In the genomic region with DNA sequence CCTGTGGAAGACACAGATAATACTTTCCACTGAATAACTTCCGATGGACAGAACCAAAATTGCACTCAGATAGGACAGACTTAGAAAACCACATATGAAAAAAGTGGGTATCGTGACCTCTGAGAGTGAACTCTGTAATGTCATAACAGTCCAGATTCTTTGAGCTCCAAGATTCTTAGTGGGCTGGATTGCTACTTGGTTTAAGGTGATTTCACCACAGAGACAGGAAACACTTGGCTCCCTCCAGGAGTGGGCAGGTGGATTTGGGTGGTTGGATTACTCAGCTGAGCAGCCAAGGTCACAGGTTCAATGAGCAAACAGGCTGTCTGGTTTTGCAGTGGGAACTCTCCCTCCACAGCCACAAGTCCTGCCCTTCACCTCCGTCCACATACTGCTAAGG, we compare ENCODE assay signal across 1 cellular context.
TF ChIP-seq lines count a peak whose summit lies in the region.

No MANE protein-coding gene starts in this region.

TF ChIP-seq in HepG2, 621 proteins besides CTCF, POLR2A, EP300 and RAD21 (continued from another document and continues in another):
- TF ChIP-seq, protein P1, sequence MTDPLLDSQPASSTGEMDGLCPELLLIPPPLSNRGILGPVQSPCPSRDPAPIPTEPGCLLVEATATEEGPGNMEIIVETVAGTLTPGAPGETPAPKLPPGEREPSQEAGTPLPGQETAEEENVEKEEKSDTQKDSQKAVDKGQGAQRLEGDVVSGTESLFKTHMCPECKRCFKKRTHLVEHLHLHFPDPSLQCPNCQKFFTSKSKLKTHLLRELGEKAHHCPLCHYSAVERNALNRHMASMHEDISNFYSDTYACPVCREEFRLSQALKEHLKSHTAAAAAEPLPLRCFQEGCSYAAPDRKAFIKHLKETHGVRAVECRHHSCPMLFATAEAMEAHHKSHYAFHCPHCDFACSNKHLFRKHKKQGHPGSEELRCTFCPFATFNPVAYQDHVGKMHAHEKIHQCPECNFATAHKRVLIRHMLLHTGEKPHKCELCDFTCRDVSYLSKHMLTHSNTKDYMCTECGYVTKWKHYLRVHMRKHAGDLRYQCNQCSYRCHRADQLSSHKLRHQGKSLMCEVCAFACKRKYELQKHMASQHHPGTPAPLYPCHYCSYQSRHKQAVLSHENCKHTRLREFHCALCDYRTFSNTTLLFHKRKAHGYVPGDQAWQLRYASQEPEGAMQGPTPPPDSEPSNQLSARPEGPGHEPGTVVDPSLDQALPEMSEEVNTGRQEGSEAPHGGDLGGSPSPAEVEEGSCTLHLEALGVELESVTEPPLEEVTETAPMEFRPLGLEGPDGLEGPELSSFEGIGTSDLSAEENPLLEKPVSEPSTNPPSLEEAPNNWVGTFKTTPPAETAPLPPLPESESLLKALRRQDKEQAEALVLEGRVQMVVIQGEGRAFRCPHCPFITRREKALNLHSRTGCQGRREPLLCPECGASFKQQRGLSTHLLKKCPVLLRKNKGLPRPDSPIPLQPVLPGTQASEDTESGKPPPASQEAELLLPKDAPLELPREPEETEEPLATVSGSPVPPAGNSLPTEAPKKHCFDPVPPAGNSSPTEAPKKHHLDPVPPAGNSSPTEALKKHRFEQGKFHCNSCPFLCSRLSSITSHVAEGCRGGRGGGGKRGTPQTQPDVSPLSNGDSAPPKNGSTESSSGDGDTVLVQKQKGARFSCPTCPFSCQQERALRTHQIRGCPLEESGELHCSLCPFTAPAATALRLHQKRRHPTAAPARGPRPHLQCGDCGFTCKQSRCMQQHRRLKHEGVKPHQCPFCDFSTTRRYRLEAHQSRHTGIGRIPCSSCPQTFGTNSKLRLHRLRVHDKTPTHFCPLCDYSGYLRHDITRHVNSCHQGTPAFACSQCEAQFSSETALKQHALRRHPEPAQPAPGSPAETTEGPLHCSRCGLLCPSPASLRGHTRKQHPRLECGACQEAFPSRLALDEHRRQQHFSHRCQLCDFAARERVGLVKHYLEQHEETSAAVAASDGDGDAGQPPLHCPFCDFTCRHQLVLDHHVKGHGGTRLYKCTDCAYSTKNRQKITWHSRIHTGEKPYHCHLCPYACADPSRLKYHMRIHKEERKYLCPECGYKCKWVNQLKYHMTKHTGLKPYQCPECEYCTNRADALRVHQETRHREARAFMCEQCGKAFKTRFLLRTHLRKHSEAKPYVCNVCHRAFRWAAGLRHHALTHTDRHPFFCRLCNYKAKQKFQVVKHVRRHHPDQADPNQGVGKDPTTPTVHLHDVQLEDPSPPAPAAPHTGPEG (CRISPR knock-in tag; IDR thresholded peaks at IDR 0.05), result no peak
- TF ChIP-seq PAWR (CRISPR knock-in tag; IDR thresholded peaks at IDR 0.05; ENCODE audit: borderline replicate concordance) (no peak), BCL6 (CRISPR knock-in tag; IDR thresholded peaks at IDR 0.05) (peak; percentile 66), ZNF205 (CRISPR knock-in tag; IDR thresholded peaks at IDR 0.05) (no peak), ZNF3 (CRISPR knock-in tag; IDR thresholded peaks at IDR 0.05) (no peak), ZNF331 (CRISPR knock-in tag; IDR thresholded peaks at IDR 0.05) (0 out of 2 replicates have a peak, but pooled peaks have one; percentile 18), HNRNPLL (IDR thresholded peaks at IDR 0.05; ENCODE audit: low read depth, low read length, poor library complexity, severe bottlenecking) (no peak), CBFB (CRISPR knock-in tag; IDR thresholded peaks at IDR 0.05) (no peak), ISX (CRISPR knock-in tag; conservative IDR thresholded peaks at IDR 0.05) (no peak), NCOA1 (CRISPR knock-in tag; IDR thresholded peaks at IDR 0.05) (no peak), HDAC1 (CRISPR knock-in tag; IDR thresholded peaks at IDR 0.05) (0 out of 2 replicates have a peak, but pooled peaks have one; percentile 34), ZNF282 (IDR thresholded peaks at IDR 0.05; ENCODE audit: partially characterized antibody) (no peak), TEAD3 (CRISPR knock-in tag; optimal IDR thresholded peaks at IDR 0.05; ENCODE audit: borderline replicate concordance) (peak; percentile 24), TCF7 (IDR thresholded peaks at IDR 0.05; ENCODE audit: low read depth) (no peak), ETV5 (CRISPR knock-in tag; IDR thresholded peaks at IDR 0.05; ENCODE audit: borderline replicate concordance) (peak; percentile 31; the same call in 1 of the 2 replicates), FOXJ3 (CRISPR knock-in tag; IDR thresholded peaks at IDR 0.05; ENCODE audit: borderline replicate concordance) (no peak), NFKBIZ (CRISPR knock-in tag; IDR thresholded peaks at IDR 0.05) (no peak), NFATC3 (CRISPR knock-in tag; IDR thresholded peaks at IDR 0.05) (no peak), ZNF350 (CRISPR knock-in tag; IDR thresholded peaks at IDR 0.05; ENCODE audit: borderline replicate concordance, low read depth) (no peak), NR2F2 (IDR thresholded peaks at IDR 0.05; ENCODE audit: borderline replicate concordance, low read depth) (no peak), RXRA (CRISPR knock-in tag; IDR thresholded peaks at IDR 0.05) (no peak), FOXA3 (CRISPR knock-in tag; IDR thresholded peaks at IDR 0.05) (0 out of 2 replicates have a peak, but pooled peaks have one; percentile 21), KLF6 (CRISPR knock-in tag; IDR thresholded peaks at IDR 0.05) (no peak), TBP (CRISPR knock-in tag; IDR thresholded peaks at IDR 0.05) (no peak), NR3C1 (CRISPR knock-in tag; IDR thresholded peaks at IDR 0.05) (no peak), NONO (IDR thresholded peaks at IDR 0.05) (no peak), NONO (CRISPR knock-in tag; conservative IDR thresholded peaks at IDR 0.05) (no peak), PRPF4 (IDR thresholded peaks at IDR 0.05; ENCODE audit: low read depth, low read length, poor library complexity, severe bottlenecking) (no peak), RARA (CRISPR knock-in tag; IDR thresholded peaks at IDR 0.05) (peak; percentile 59), ZNF839 (CRISPR knock-in tag; IDR thresholded peaks at IDR 0.05; ENCODE audit: borderline replicate concordance) (no peak), FOXA1 (IDR thresholded peaks at IDR 0.05) (no peak), FOXA1 (CRISPR knock-in tag; IDR thresholded peaks at IDR 0.05) (0 out of 2 replicates have a peak, but pooled peaks have one; percentile 15), ZEB1 (IDR thresholded peaks at IDR 0.05; ENCODE audit: insufficient replicate concordance, low read depth) (no peak), CHCHD3 (CRISPR knock-in tag; IDR thresholded peaks at IDR 0.05) (no peak)
- TF ChIP-seq, protein P2, sequence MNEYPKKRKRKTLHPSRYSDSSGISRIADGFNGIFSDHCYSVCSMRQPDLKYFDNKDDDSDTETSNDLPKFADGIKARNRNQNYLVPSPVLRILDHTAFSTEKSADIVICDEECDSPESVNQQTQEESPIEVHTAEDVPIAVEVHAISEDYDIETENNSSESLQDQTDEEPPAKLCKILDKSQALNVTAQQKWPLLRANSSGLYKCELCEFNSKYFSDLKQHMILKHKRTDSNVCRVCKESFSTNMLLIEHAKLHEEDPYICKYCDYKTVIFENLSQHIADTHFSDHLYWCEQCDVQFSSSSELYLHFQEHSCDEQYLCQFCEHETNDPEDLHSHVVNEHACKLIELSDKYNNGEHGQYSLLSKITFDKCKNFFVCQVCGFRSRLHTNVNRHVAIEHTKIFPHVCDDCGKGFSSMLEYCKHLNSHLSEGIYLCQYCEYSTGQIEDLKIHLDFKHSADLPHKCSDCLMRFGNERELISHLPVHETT (CRISPR knock-in tag; conservative IDR thresholded peaks at IDR 0.05), result no peak
- TF ChIP-seq, protein P3, sequence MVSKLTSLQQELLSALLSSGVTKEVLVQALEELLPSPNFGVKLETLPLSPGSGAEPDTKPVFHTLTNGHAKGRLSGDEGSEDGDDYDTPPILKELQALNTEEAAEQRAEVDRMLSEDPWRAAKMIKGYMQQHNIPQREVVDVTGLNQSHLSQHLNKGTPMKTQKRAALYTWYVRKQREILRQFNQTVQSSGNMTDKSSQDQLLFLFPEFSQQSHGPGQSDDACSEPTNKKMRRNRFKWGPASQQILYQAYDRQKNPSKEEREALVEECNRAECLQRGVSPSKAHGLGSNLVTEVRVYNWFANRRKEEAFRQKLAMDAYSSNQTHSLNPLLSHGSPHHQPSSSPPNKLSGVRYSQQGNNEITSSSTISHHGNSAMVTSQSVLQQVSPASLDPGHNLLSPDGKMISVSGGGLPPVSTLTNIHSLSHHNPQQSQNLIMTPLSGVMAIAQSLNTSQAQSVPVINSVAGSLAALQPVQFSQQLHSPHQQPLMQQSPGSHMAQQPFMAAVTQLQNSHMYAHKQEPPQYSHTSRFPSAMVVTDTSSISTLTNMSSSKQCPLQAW (CRISPR knock-in tag; IDR thresholded peaks at IDR 0.05), result 0 out of 2 replicates have a peak, but pooled peaks have one; percentile 22
- TF ChIP-seq, protein P4, sequence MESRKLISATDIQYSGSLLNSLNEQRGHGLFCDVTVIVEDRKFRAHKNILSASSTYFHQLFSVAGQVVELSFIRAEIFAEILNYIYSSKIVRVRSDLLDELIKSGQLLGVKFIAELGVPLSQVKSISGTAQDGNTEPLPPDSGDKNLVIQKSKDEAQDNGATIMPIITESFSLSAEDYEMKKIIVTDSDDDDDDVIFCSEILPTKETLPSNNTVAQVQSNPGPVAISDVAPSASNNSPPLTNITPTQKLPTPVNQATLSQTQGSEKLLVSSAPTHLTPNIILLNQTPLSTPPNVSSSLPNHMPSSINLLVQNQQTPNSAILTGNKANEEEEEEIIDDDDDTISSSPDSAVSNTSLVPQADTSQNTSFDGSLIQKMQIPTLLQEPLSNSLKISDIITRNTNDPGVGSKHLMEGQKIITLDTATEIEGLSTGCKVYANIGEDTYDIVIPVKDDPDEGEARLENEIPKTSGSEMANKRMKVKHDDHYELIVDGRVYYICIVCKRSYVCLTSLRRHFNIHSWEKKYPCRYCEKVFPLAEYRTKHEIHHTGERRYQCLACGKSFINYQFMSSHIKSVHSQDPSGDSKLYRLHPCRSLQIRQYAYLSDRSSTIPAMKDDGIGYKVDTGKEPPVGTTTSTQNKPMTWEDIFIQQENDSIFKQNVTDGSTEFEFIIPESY (CRISPR knock-in tag; IDR thresholded peaks at IDR 0.05), result no peak
- TF ChIP-seq, protein P5, sequence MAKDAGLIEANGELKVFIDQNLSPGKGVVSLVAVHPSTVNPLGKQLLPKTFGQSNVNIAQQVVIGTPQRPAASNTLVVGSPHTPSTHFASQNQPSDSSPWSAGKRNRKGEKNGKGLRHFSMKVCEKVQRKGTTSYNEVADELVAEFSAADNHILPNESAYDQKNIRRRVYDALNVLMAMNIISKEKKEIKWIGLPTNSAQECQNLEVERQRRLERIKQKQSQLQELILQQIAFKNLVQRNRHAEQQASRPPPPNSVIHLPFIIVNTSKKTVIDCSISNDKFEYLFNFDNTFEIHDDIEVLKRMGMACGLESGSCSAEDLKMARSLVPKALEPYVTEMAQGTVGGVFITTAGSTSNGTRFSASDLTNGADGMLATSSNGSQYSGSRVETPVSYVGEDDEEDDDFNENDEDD (CRISPR knock-in tag; IDR thresholded peaks at IDR 0.05; ENCODE audit: borderline replicate concordance), result no peak
- TF ChIP-seq, protein P6, sequence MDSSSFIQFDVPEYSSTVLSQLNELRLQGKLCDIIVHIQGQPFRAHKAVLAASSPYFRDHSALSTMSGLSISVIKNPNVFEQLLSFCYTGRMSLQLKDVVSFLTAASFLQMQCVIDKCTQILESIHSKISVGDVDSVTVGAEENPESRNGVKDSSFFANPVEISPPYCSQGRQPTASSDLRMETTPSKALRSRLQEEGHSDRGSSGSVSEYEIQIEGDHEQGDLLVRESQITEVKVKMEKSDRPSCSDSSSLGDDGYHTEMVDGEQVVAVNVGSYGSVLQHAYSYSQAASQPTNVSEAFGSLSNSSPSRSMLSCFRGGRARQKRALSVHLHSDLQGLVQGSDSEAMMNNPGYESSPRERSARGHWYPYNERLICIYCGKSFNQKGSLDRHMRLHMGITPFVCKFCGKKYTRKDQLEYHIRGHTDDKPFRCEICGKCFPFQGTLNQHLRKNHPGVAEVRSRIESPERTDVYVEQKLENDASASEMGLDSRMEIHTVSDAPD (CRISPR knock-in tag; IDR thresholded peaks at IDR 0.05), result no peak
- TF ChIP-seq, protein P7, sequence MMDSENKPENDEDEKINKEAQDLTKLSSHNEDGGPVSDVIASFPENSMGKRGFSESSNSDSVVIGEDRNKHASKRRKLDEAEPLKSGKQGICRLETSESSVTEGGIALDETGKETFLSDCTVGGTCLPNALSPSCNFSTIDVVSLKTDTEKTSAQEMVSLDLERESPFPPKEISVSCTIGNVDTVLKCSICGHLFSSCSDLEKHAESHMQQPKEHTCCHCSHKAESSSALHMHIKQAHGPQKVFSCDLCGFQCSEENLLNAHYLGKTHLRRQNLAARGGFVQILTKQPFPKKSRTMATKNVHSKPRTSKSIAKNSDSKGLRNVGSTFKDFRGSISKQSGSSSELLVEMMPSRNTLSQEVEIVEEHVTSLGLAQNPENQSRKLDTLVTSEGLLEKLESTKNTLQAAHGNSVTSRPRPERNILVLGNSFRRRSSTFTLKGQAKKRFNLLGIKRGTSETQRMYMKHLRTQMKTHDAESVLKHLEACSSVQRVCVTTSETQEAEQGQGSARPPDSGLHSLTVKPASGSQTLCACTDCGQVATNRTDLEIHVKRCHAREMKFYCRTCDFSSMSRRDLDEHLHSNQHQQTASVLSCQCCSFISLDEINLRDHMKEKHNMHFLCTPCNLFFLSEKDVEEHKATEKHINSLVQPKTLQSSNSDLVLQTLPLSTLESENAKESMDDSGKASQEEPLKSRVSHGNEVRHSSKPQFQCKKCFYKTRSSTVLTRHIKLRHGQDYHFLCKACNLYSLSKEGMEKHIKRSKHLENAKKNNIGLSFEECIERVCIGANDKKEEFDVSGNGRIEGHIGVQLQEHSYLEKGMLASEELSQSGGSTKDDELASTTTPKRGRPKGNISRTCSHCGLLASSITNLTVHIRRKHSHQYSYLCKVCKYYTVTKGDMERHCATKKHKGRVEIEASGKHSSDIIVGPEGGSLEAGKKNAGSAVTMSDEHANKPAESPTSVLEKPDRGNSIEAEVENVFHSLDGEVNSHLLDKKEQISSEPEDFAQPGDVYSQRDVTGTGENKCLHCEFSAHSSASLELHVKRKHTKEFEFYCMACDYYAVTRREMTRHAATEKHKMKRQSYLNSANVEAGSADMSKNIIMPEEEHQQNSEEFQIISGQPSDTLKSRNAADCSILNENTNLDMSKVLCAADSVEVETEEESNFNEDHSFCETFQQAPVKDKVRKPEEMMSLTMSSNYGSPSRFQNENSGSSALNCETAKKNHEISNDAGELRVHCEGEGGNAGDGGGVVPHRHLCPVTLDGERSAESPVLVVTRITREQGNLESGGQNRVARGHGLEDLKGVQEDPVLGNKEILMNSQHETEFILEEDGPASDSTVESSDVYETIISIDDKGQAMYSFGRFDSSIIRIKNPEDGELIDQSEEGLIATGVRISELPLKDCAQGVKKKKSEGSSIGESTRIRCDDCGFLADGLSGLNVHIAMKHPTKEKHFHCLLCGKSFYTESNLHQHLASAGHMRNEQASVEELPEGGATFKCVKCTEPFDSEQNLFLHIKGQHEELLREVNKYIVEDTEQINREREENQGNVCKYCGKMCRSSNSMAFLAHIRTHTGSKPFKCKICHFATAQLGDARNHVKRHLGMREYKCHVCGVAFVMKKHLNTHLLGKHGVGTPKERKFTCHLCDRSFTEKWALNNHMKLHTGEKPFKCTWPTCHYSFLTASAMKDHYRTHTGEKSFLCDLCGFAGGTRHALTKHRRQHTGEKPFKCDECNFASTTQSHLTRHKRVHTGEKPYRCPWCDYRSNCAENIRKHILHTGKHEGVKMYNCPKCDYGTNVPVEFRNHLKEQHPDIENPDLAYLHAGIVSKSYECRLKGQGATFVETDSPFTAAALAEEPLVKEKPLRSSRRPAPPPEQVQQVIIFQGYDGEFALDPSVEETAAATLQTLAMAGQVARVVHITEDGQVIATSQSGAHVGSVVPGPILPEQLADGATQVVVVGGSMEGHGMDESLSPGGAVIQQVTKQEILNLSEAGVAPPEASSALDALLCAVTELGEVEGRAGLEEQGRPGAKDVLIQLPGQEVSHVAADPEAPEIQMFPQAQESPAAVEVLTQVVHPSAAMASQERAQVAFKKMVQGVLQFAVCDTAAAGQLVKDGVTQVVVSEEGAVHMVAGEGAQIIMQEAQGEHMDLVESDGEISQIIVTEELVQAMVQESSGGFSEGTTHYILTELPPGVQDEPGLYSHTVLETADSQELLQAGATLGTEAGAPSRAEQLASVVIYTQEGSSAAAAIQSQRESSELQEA (CRISPR knock-in tag; IDR thresholded peaks at IDR 0.05; ENCODE audit: not compliant biosample characterization), result no peak
